ENCODE assay signal across 8 cellular contexts in the genomic region with DNA sequence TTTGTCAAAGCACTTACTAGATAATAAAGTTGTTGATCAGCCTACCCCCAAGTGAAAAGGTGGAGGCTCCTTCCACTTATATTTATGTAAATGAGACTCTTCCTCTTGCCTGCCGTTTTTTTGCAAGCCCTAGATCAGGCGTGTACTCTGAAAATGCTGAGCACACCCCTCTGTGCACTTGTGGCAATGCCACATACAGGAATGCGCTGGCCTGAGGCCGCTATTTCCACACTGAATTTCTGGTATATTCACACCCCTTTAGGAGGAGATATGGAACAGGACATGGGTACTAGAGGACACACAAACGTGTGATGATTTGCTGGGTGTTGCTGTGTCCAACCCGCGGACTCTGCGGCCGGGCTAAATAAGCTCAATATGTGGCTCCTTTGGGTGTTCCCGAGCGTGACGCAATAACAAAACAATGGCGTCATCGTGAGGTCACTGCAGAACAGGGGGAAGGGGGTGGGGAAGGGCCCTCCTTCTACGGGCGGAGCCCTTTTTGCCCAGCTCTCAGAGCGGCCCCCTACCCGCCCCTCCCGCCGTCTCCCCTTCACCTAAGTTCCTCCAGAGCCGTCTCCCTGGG. TPM values are rescaled to one million over a fixed set of nuclear protein-coding genes. Genes with fewer than 3 reads are reported as not detected.
DNase-seq lines count a peak whose midpoint lies in the region; ATAC-seq and TF ChIP-seq lines count a peak whose summit lies in the region.

No MANE protein-coding gene starts in this region.

- peaks cover 4 to 14% (median 6%) of the 10 kb centered on the region in 3 donors for H3K36me3 Mint-ChIP-seq in immature natural killer cell

- ATAC-seq in GM18909 (IDR thresholded peaks at IDR 0.05; ENCODE audit: poor library complexity, unreplicated experiment) (peak; percentile 36), HG03135 (IDR thresholded peaks at IDR 0.05; ENCODE audit: unreplicated experiment) (peak; percentile 40)

- H3K4me3 ChIP-seq in BLaER1 (peak overlapping the region; percentile 93), astrocyte of the spinal cord (ENCODE audit: low read depth, low read length) (peak overlapping the region; percentile 95)

- TF ChIP-seq CTCF in astrocyte of the spinal cord (IDR thresholded peaks at IDR 0.05; ENCODE audit: low read depth, low read length): no peak

- peaks cover 27% of the 10 kb centered on the region for H4K20me1 ChIP-seq in BLaER1

- H3K27me3 Mint-ChIP-seq in immature natural killer cell (ENCODE audit: low read depth in 3 of 3): peaks cover 8 to 29% (median 28%) of the 10 kb centered on the region in 3 donors

- H3K27ac Mint-ChIP-seq in immature natural killer cell: peak overlapping the region; percentile 94 to 99 (median 98)

- peak overlapping the region; percentile 93 for H3K9ac ChIP-seq in BLaER1

- in situ Hi-C loops in astrocyte of the spinal cord (cut with HindIII; ENCODE audit: low sequenced_read_pairs): no loop called here

- peaks cover 62 to 72% of the 10 kb centered on the region in 2 donors for H3K4me1 Mint-ChIP-seq in immature natural killer cell

- peaks cover 43% of the 10 kb centered on the region for H3K36me3 ChIP-seq in BLaER1

- peak; percentile 72 for DNase-seq in SW480 (ENCODE audit: low spot score)
- DNase-seq in astrocyte of the spinal cord (ENCODE audit: low read depth, low spot score): no peak
- peak; percentile 77 to 82 (median 80) for DNase-seq in immature natural killer cell
- peak; percentile 78 to 79 for DNase-seq in stimulated activated CD4-positive, alpha-beta T cell treated with anti-CD3 and anti-CD28 coated beads, Interleukin-2, amount 100 ng/mL, for 24 hours
- no peak for DNase-seq in T1000 (lab: John Stamatoyannopoulos, UW)

- no peaks in the 10 kb centered on the region for H3K9me3 ChIP-seq in BLaER1

- peak overlapping the region; percentile 93 for H3K27ac ChIP-seq in BLaER1

- H3K27me3 ChIP-seq in BLaER1: no peaks in the 10 kb centered on the region

- H3K4me1 ChIP-seq in BLaER1: peaks cover 57% of the 10 kb centered on the region

- peak overlapping the region; percentile 88 to 98 (median 90) for H3K4me3 Mint-ChIP-seq in immature natural killer cell

- no peaks in the 10 kb centered on the region for H3K9me3 Mint-ChIP-seq in immature natural killer cell

- H3K4me2 ChIP-seq in BLaER1: peak overlapping the region; percentile 96

RNA-seq across cellular contexts. Expression of a gene that starts 0.6 kb away (rescaled TPM):
- 100 to 1,000 TPM in 1 of 3 donors, 10 to 100 TPM in 2; 62.1 to 103 (median 72.6) TPM for polyA plus RNA-seq in immature natural killer cell

RNA-seq across cellular contexts. Expression of a gene that starts 5.7 kb away (rescaled TPM):
- 10 to 100 TPM in 1 of 3 donors, 1 to 10 TPM in 2; 1.4 to 10.5 (median 3.2) TPM for polyA plus RNA-seq in immature natural killer cell

RNA-seq across cellular contexts. Expression of a gene that starts 7.8 kb away (rescaled TPM):
- polyA plus RNA-seq in immature natural killer cell: 100 to 1,000 TPM in 1 of 3 donors, 10 to 100 TPM in 2; 68.7 to 133 (median 75.6) TPM

RNA-seq across cellular contexts. Expression of a gene that starts 10.6 kb away (rescaled TPM):
- 1 to 10 TPM; 1.7 to 4.4 (median 3.7) TPM for polyA plus RNA-seq in immature natural killer cell

RNA-seq across cellular contexts. Expression of a gene that starts 22.6 kb away (rescaled TPM):
- not detected for polyA plus RNA-seq in immature natural killer cell

Comparison
In these comparisons a context has a peak if more than half of its experiments do, and no peak if none do; other contexts are left out.
1. DNase-seq: peak in SW480 (single experiment), immature natural killer cell (3 of 3) and stimulated activated CD4-positive, alpha-beta T cell treated with anti-CD3 and anti-CD28 coated beads, Interleukin-2, amount 100 ng/mL, for 24 hours (2 of 2); none in astrocyte of the spinal cord (single experiment) and T1000 (single experiment).